ENCODE assay signal across 8 cellular contexts in genomic region chr3:14143826-14144225, GRCh38. TPM values are rescaled to one million over a fixed set of nuclear protein-coding genes. Genes with fewer than 3 reads are reported as not detected.
DNase-seq lines count a peak whose midpoint lies in the region; ATAC-seq, FAIRE-seq and TF ChIP-seq lines count a peak whose summit lies in the region.

No MANE protein-coding gene starts in this region.

- FAIRE-seq in GM12892 (lab: Jason Lieb, UNC): no peak

- ATAC-seq in HG03139 (IDR thresholded peaks at IDR 0.05; ENCODE audit: unreplicated experiment): no peak

- 33 to 34% methylated on average over 3 of the region's 3 CpGs for WGBS in testis, 2 donors

- peak; percentile 92 for DNase-seq in BJ (ENCODE audit: low read depth)
- peak; percentile 93 for DNase-seq in M059J (ENCODE audit: low read depth)
- DNase-seq in brain microvascular endothelial cell: peak; percentile 94
- peak; percentile 92 for DNase-seq in kidney tubule cell (ENCODE audit: low spot score)
- DNase-seq in testis: no peak
- no peak for DNase-seq in NCI-H1436 (lab: John Stamatoyannopoulos, UW)
- DNase-seq in GM12892 (ENCODE audit: insufficient read length): no peak

- H3K4me1 ChIP-seq in testis: peaks cover 12% of the 10 kb centered on the region

- H3K27me3 ChIP-seq in BJ (ENCODE audit: control insufficient read depth, insufficient read depth, low read length) (no peaks in the 10 kb centered on the region), brain microvascular endothelial cell (replicated peaks) (no peaks in the 10 kb centered on the region), testis (no peaks in the 10 kb centered on the region)

- TF ChIP-seq POLR2A in testis (IDR thresholded peaks at IDR 0.05): no peak
- no peak for TF ChIP-seq POLR2A in GM12892 (IDR thresholded peaks at IDR 0.05; ENCODE audit: low read depth, low read length)

- CTCF ChIA-PET in BJ (lab: Yijun Ruan, JAX): interaction anchor here (1.0 to 2.7 kb wide), 3 partner anchors 13 to 247 kb away, joined by 3 to 7 read pairs (median 4); partner anchors contain the start of genes LSM3 and XPC

- TF ChIP-seq CTCF in BJ (IDR thresholded peaks at IDR 0.05; ENCODE audit: insufficient read depth, low read depth, low read length) (no peak), brain microvascular endothelial cell (IDR thresholded peaks at IDR 0.05; ENCODE audit: low read depth, low read length, missing control alignments) (no peak), testis (IDR thresholded peaks at IDR 0.05) (no peak)

- POLR2A ChIA-PET in BJ (lab: Charles Lee): interaction anchor here (0.7 to 1.6 kb wide), 2 partner anchors 35 to 382 kb away, joined by 4 to 9 read pairs; partner anchors contain the start of genes LSM3 and XPC

- H3K4me3 ChIP-seq in BJ (ENCODE audit: low read depth, low read length): no peak overlapping the region
- no peak overlapping the region for H3K4me3 ChIP-seq in brain microvascular endothelial cell (ENCODE audit: low read depth, low read length)
- no peak overlapping the region for H3K4me3 ChIP-seq in testis

- intact Hi-C loops in testis (cut with DNase I; ENCODE audit: low total_unique reads): no loop called here

- in situ Hi-C loops in brain microvascular endothelial cell (cut with HindIII; ENCODE audit: low pct_ligation_motif_present, low sequenced_read_pairs): no loop called here

- peak overlapping the region; percentile 99 for H3K27ac ChIP-seq in brain microvascular endothelial cell
- peak overlapping the region; percentile 21 to 66 for H3K27ac ChIP-seq in testis

- no peaks in the 10 kb centered on the region for H3K9me3 ChIP-seq in testis

- peaks cover 35% of the 10 kb centered on the region for H3K36me3 ChIP-seq in BJ (ENCODE audit: control insufficient read depth, insufficient read depth, low read length)
- H3K36me3 ChIP-seq in brain microvascular endothelial cell (replicated peaks): peaks cover 13% of the 10 kb centered on the region
- no peaks in the 10 kb centered on the region for H3K36me3 ChIP-seq in testis (ENCODE audit: low read depth, missing control alignments)

RNA-seq across cellular contexts. Expression of gene TMEM43, which starts 19.0 kb away (rescaled TPM):
- 172 and 246 TPM in 2 replicates for polyA plus RNA-seq in BJ (2011; rRNA removed)
- 77.8 and 113 TPM in 2 replicates for polyA minus RNA-seq in BJ (2011; rRNA and poly(A)+ RNA removed)
- 55.9 and 73.2 TPM in 2 replicates for total RNA-seq in M059J (2014; rRNA removed; shearing (Covaris generic))
- total RNA-seq in testis: 10 to 100 TPM; 36.5 to 53.0 TPM
- 43.3 TPM for polyA plus RNA-seq in testis (ENCODE audit: insufficient read depth, low read depth, low replicate concordance)
- polyA plus RNA-seq in GM12892 (2012; ENCODE audit: missing spikeins): 18.6 TPM

RNA-seq across cellular contexts. Expression of gene CHCHD4, which starts 19.2 kb away (rescaled TPM):
- polyA plus RNA-seq in BJ (2011; rRNA removed): 6.7 and 10.3 TPM in 2 replicates
- 2.3 and 2.6 TPM in 2 replicates for polyA minus RNA-seq in BJ (2011; rRNA and poly(A)+ RNA removed)
- 19.3 and 23.4 TPM in 2 replicates for total RNA-seq in M059J (2014; rRNA removed; shearing (Covaris generic))
- 10 to 100 TPM; 13.3 to 15.7 TPM for total RNA-seq in testis
- 19.1 TPM for polyA plus RNA-seq in testis (ENCODE audit: insufficient read depth, low read depth, low replicate concordance)
- polyA plus RNA-seq in GM12892 (2012; ENCODE audit: missing spikeins): 15.6 TPM

RNA-seq across cellular contexts. Expression of gene XPC, which starts 34.6 kb away (rescaled TPM):
- polyA plus RNA-seq in BJ (2011; rRNA removed) (36.0 and 36.9 TPM in 2 replicates), testis (ENCODE audit: insufficient read depth, low read depth, low replicate concordance) (25.1 TPM)
- polyA minus RNA-seq in BJ (2011; rRNA and poly(A)+ RNA removed): 39.2 and 48.1 TPM in 2 replicates
- 8.9 and 13.0 TPM in 2 replicates for total RNA-seq in M059J (2014; rRNA removed; shearing (Covaris generic))
- 10 to 100 TPM; 48.7 to 54.1 TPM for total RNA-seq in testis
- polyA plus RNA-seq in GM12892 (2012; ENCODE audit: missing spikeins): 29.7 TPM

RNA-seq across cellular contexts. Expression of gene LSM3, which starts 34.8 kb away (rescaled TPM):
- polyA plus RNA-seq in BJ (2011; rRNA removed) (2.7 and 8.7 TPM in 2 replicates), testis (ENCODE audit: insufficient read depth, low read depth, low replicate concordance) (21.2 TPM)
- polyA minus RNA-seq in BJ (2011; rRNA and poly(A)+ RNA removed): 1.00 and 1.2 TPM in 2 replicates
- 23.0 and 34.9 TPM in 2 replicates for total RNA-seq in M059J (2014; rRNA removed; shearing (Covaris generic))
- total RNA-seq in testis: 10 to 100 TPM; 13.6 to 14.9 TPM
- polyA plus RNA-seq in GM12892 (2012; ENCODE audit: missing spikeins): 24.0 TPM

Comparison
In these comparisons a context has a peak if more than half of its experiments do, and no peak if none do; other contexts are left out.
1. DNase-seq: peak in BJ (single experiment), M059J (single experiment), brain microvascular endothelial cell (single experiment) and kidney tubule cell (single experiment); none in testis (single experiment), NCI-H1436 (single experiment) and GM12892 (single experiment).